Comparison of ENCODE assay signal across 21 cellular contexts in the genomic region with DNA sequence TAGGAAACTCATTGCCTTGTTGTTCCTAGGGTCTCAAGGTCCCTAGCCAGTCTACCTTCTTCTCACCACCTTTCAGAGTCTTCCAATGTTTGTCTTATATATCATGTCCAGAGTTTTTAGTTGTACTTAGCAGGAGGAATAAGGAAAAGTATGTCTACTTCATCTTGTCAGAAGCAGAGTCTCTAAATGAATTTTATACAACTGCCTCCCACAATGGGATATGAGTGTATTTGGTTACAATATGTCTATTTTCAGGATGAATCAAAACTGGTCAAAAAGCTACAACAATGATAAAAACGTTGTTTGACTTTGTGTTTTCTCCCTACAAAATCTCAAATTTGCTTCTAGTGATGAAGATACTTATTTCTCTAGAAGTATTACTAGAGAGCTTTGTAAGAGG. TPM values are rescaled to one million over a fixed set of nuclear protein-coding genes. Genes with fewer than 3 reads are reported as not detected.
DNase-seq lines count a peak whose midpoint lies in the region; ATAC-seq, FAIRE-seq and TF ChIP-seq lines count a peak whose summit lies in the region.
"Had no signal": no experiment of that assay in that cellular context is flagged by ENCODE, and none has a peak within 500 bp of the region (broad histone marks: within the 10 kb centered on the region; RNA-seq: fewer than 3 reads in every experiment).

No MANE protein-coding gene starts in this region.

- no peaks in the 10 kb centered on the region for H3K27me3 Mint-ChIP-seq in activated CD4-positive, alpha-beta T cell treated with anti-CD3 and anti-CD28 coated beads for 36 hours
- no peaks in the 10 kb centered on the region for H3K27me3 Mint-ChIP-seq in stimulated activated naive CD8-positive, alpha-beta T cell treated with anti-CD3 and anti-CD28 coated beads, Interleukin-15, Interleukin-2, amounts not matched to agents 100 ng/mL and 50 ng/mL, for 24 hours
- H3K27me3 Mint-ChIP-seq in stimulated activated naive CD8-positive, alpha-beta T cell treated with anti-CD3 and anti-CD28 coated beads, Interleukin-15, amount 100 ng/mL, for 72 hours = no peaks in the 10 kb centered on the region
- H3K27me3 Mint-ChIP-seq: CD4-positive, alpha-beta memory T cell had no signal

- intact Hi-C loops in activated CD4-positive, alpha-beta T cell treated with anti-CD3 and anti-CD28 coated beads for 36 hours (cut with DNase I, micrococcal nuclease) = no loop called here

- H3K56ac ChIP-seq in H1 (replicated peaks; ENCODE audit: insufficient read length, low read depth, low read length) = no peak overlapping the region

- no peak for TF ChIP-seq CTCF in H1 (IDR thresholded peaks at IDR 0.05; ENCODE audit: control extremely low read depth in 1 of 3, insufficient read depth in 1 of 3, low read depth in 1 of 3, low read length in 3 of 3)

- H3K23ac ChIP-seq in H1 (ENCODE audit: insufficient read length) = no peak overlapping the region

- no peak overlapping the region for H3K9ac ChIP-seq in H1 (replicated peaks in 1 of 4; ENCODE audit: extremely low read depth in 1 of 4, low read depth in 3 of 4, low read length in 3 of 4)

- H3K4me1 Mint-ChIP-seq in activated CD4-positive, alpha-beta T cell treated with anti-CD3 and anti-CD28 coated beads for 36 hours = peaks cover 48% of the 10 kb centered on the region
- peaks cover 55% of the 10 kb centered on the region for H3K4me1 Mint-ChIP-seq in stimulated activated naive CD8-positive, alpha-beta T cell treated with anti-CD3 and anti-CD28 coated beads, Interleukin-15, Interleukin-2, amounts not matched to agents 100 ng/mL and 50 ng/mL, for 24 hours (ENCODE audit: low read depth)
- H3K4me1 Mint-ChIP-seq in stimulated activated naive CD8-positive, alpha-beta T cell treated with anti-CD3 and anti-CD28 coated beads, Interleukin-15, amount 100 ng/mL, for 72 hours = peaks cover 31% of the 10 kb centered on the region

- POLR2A ChIA-PET in activated CD4-positive, alpha-beta T cell treated with anti-CD3 and anti-CD28 coated beads for 36 hours (lab: Charles Lee) = no interaction called here
- POLR2A ChIA-PET in H1 (lab: Charles Lee; ENCODE audit: partially characterized antibody) = interaction anchor here (0.6 kb wide), 1 partner anchor 31 kb away, joined by 3 read pairs; no protein-coding TSS in a partner anchor

- peaks cover 3% of the 10 kb centered on the region; the same call in 1 of the 2 replicates for H3K79me1 ChIP-seq in H1 (ENCODE audit: low read depth, low read length)

- no peaks in the 10 kb centered on the region for H3K23me2 ChIP-seq in H1 (ENCODE audit: low read depth, low read length)

- H3K27me3 ChIP-seq in H1 (replicated peaks in 1 of 4; ENCODE audit: control insufficient read depth in 3 of 4, extremely low read depth in 1 of 4, insufficient read depth in 3 of 4, low read length in 3 of 4) = no peaks in the 10 kb centered on the region
- H3K27me3 ChIP-seq: SJCRH30 had no signal

- no peak overlapping the region for H3K27ac ChIP-seq in H1 (ENCODE audit: low read depth, low read length)
- H3K27ac ChIP-seq: PC-9, SJCRH30 had no signal

- H4K91ac ChIP-seq in H1 (replicated peaks; ENCODE audit: insufficient read length, low read length) = no peak overlapping the region

- H2BK15ac ChIP-seq in H1 (ENCODE audit: low read length) = no peak overlapping the region

- H4K5ac ChIP-seq in H1 (ENCODE audit: insufficient read length, low read depth, low read length) = no peak overlapping the region

- H2AFZ ChIP-seq in H1 (ENCODE audit: low read length) = no peak overlapping the region
- H2AFZ ChIP-seq: PC-9 had no signal

- H3K14ac ChIP-seq in H1 (ENCODE audit: insufficient read length) = no peak overlapping the region

- H3K9me3 Mint-ChIP-seq in activated CD4-positive, alpha-beta T cell treated with anti-CD3 and anti-CD28 coated beads for 36 hours (ENCODE audit: low read depth) = peaks cover 10% of the 10 kb centered on the region
- H3K9me3 Mint-ChIP-seq in stimulated activated naive CD8-positive, alpha-beta T cell treated with anti-CD3 and anti-CD28 coated beads, Interleukin-15, Interleukin-2, amounts not matched to agents 100 ng/mL and 50 ng/mL, for 24 hours = peaks cover 13% of the 10 kb centered on the region
- H3K9me3 Mint-ChIP-seq in stimulated activated naive CD8-positive, alpha-beta T cell treated with anti-CD3 and anti-CD28 coated beads, Interleukin-15, amount 100 ng/mL, for 72 hours = peaks cover 7 to 10% of the 10 kb centered on the region in 2 donors

- H3K9me3 ChIP-seq in H1 (ENCODE audit: insufficient read depth in 2 of 2, low read depth in 1 of 2, low read length in 1 of 2) = peaks cover 0 to 6% of the 10 kb centered on the region in 2 experiments; a peak in 1 of 4 replicates

- TF ChIP-seq POLR2A in H1 (IDR thresholded peaks at IDR 0.05; ENCODE audit: control extremely low read depth in 1 of 2, low read depth in 2 of 2, low read length in 2 of 2) = no peak

- H4K20me1 ChIP-seq in H1 (replicated peaks in 1 of 2; ENCODE audit: control insufficient read depth in 1 of 2, insufficient read depth in 2 of 2, low read length in 2 of 2) = peaks cover 0 to 8% of the 10 kb centered on the region in 2 experiments

- FAIRE-seq in H1 (lab: Jason Lieb, UNC) = peak; percentile 19

- H3K36me3 Mint-ChIP-seq in activated CD4-positive, alpha-beta T cell treated with anti-CD3 and anti-CD28 coated beads for 36 hours (ENCODE audit: low read depth) = peaks cover 48% of the 10 kb centered on the region
- H3K36me3 Mint-ChIP-seq in stimulated activated naive CD8-positive, alpha-beta T cell treated with anti-CD3 and anti-CD28 coated beads, Interleukin-15, Interleukin-2, amounts not matched to agents 100 ng/mL and 50 ng/mL, for 24 hours (ENCODE audit: low read depth) = peaks cover 75% of the 10 kb centered on the region

- H3K36me3 ChIP-seq in H1 (ENCODE audit: control insufficient read depth in 2 of 4, insufficient read depth in 4 of 4, low read length in 3 of 4) = peaks cover 0 to 11% (median 3%) of the 10 kb centered on the region in 4 experiments; a peak in 2 of 8 replicates

- H2BK120ac ChIP-seq in H1 (replicated peaks; ENCODE audit: low read depth, low read length) = no peak overlapping the region

- CTCF ChIA-PET in activated CD4-positive, alpha-beta T cell treated with anti-CD3 and anti-CD28 coated beads for 36 hours (lab: Charles Lee) = interaction anchor here (0.6 kb wide), 1 partner anchor 260 kb away, joined by 3 read pairs; no protein-coding TSS in a partner anchor
- CTCF ChIA-PET in H1 (lab: Charles Lee; ENCODE audit: partially characterized antibody) = interaction anchor here (0.8 kb wide), 1 partner anchor 243 kb away, joined by 3 read pairs; no protein-coding TSS in a partner anchor

- WGBS in H1 (ENCODE audit: extremely low coverage in 1 of 2, insufficient coverage in 1 of 2, insufficient read length in 1 of 2, insufficient replicate concordance in 2 of 2, low coverage in 1 of 2, low lambda C conversion rate in 2 of 2, missing lambda C conversion rate in 1 of 2), 2 experiments = 80% methylated on average over 1 of the region's 1 CpG; no CpG with 5 or more reads in 1 of the 2 experiments

- H3K4me3 Mint-ChIP-seq in activated CD4-positive, alpha-beta T cell treated with anti-CD3 and anti-CD28 coated beads for 36 hours = no peak overlapping the region
- H3K4me3 Mint-ChIP-seq in stimulated activated naive CD8-positive, alpha-beta T cell treated with anti-CD3 and anti-CD28 coated beads, Interleukin-15, Interleukin-2, amounts not matched to agents 100 ng/mL and 50 ng/mL, for 24 hours = no peak overlapping the region
- no peak overlapping the region for H3K4me3 Mint-ChIP-seq in stimulated activated naive CD8-positive, alpha-beta T cell treated with anti-CD3 and anti-CD28 coated beads, Interleukin-15, amount 100 ng/mL, for 72 hours
- H3K4me3 Mint-ChIP-seq: CD4-positive, alpha-beta memory T cell had no signal

- no peak for DNase-seq in activated CD4-positive, alpha-beta T cell treated with anti-CD3 and anti-CD28 coated beads for 36 hours
- no peak for DNase-seq in activated CD4-positive, alpha-beta T cell treated with anti-CD3 and anti-CD28 coated beads, Interleukin-2, amount 50 U/mL, for 1 hour
- DNase-seq in stimulated activated naive CD8-positive, alpha-beta T cell treated with anti-CD3 and anti-CD28 coated beads, Interleukin-15, amount 100 ng/mL, for 72 hours = no peak
- no peak for DNase-seq in H1 (ENCODE audit: low read depth in 1 of 2, low spot score in 2 of 2)
- no peak for DNase-seq in GM19240 (ENCODE audit: insufficient read length, low spot score)
- DNase-seq: Calu3; CD4-positive, alpha-beta memory T cell; DMS53; KG1; NCI-H1048; NCI-H1436 treated with DMSO at 0.1 percent for 48 hours; NCI-H2081 treated with DMSO at 0.1 percent for 48 hours; NCI-H510A; PC-9; SJCRH30 had no signal

- H3K4me2 ChIP-seq in H1 (ENCODE audit: insufficient read depth in 1 of 2, low read depth in 2 of 2, low read length in 2 of 2) = no peak overlapping the region
- H3K4me2 ChIP-seq: PC-9 had no signal

- H3K18ac ChIP-seq in H1 (ENCODE audit: extremely low read depth, low read length) = no peak overlapping the region

- no peak overlapping the region for H2AK5ac ChIP-seq in H1 (ENCODE audit: low read depth, low read length)

- no peak overlapping the region for H2BK5ac ChIP-seq in H1 (ENCODE audit: low read depth, low read length)

- no peak for TF ChIP-seq EP300 in H1 (IDR thresholded peaks at IDR 0.05; ENCODE audit: borderline replicate concordance in 1 of 2, low read depth in 2 of 2, low read length in 2 of 2)

- H2BK12ac ChIP-seq in H1 (ENCODE audit: low read depth, low read length) = no peak overlapping the region

- H3K4me1 ChIP-seq in H1 (replicated peaks in 1 of 4; ENCODE audit: control insufficient read depth in 3 of 4, insufficient read depth in 4 of 4, low read length in 3 of 4) = no peaks in the 10 kb centered on the region
- H3K4me1 ChIP-seq: SJCRH30 had no signal

- H3K4ac ChIP-seq in H1 (replicated peaks; ENCODE audit: insufficient read length, low read depth, low read length) = no peak overlapping the region

- ATAC-seq in activated CD4-positive, alpha-beta T cell treated with anti-CD3 and anti-CD28 coated beads for 36 hours = peak; percentile 39
- no peak for ATAC-seq in stimulated activated naive CD8-positive, alpha-beta T cell treated with anti-CD3 and anti-CD28 coated beads, Interleukin-15, amount 100 ng/mL, for 72 hours
- ATAC-seq in GM19328 (IDR thresholded peaks at IDR 0.05; ENCODE audit: unreplicated experiment) (no peak), HG02884 (IDR thresholded peaks at IDR 0.05; ENCODE audit: unreplicated experiment) (no peak)

- no peak overlapping the region for H3K4me3 ChIP-seq in H1 (ENCODE audit: extremely low read depth in 1 of 4, insufficient read depth in 2 of 4, low read depth in 3 of 4, low read length in 4 of 4)
- H3K4me3 ChIP-seq: PC-9, SJCRH30 had no signal

- no peak for TF ChIP-seq RAD21 in H1 (IDR thresholded peaks at IDR 0.05 in 1 of 2, conservative IDR thresholded peaks at IDR 0.05 in 1 of 2; ENCODE audit: low read depth in 2 of 2, low read length in 2 of 2)

- H2BK20ac ChIP-seq in H1 (ENCODE audit: low read length) = no peak overlapping the region

- no peak overlapping the region for H4K8ac ChIP-seq in H1 (ENCODE audit: extremely low read depth, insufficient read depth, low read length)

- H3K79me2 ChIP-seq in H1 (ENCODE audit: control insufficient read depth in 1 of 2, insufficient read depth in 2 of 2, low read length in 2 of 2) = peaks cover 0 to 77% of the 10 kb centered on the region in 2 experiments; a peak in 2 of 4 replicates

- H3K27ac Mint-ChIP-seq in activated CD4-positive, alpha-beta T cell treated with anti-CD3 and anti-CD28 coated beads for 36 hours = peak overlapping the region; percentile 22
- peak overlapping the region; percentile 13 for H3K27ac Mint-ChIP-seq in stimulated activated naive CD8-positive, alpha-beta T cell treated with anti-CD3 and anti-CD28 coated beads, Interleukin-15, Interleukin-2, amounts not matched to agents 100 ng/mL and 50 ng/mL, for 24 hours
- H3K27ac Mint-ChIP-seq in stimulated activated naive CD8-positive, alpha-beta T cell treated with anti-CD3 and anti-CD28 coated beads, Interleukin-15, amount 100 ng/mL, for 72 hours = no peak overlapping the region

RNA-seq across cellular contexts. Expression of a gene that starts 7.0 kb away (rescaled TPM):
- 100 to 1,000 TPM; 150 to 152 TPM for total RNA-seq in activated CD4-positive, alpha-beta T cell treated with anti-CD3 and anti-CD28 coated beads for 36 hours
- total RNA-seq in H1 (2021; fragmentation: NEBNext Ultra II Directional; extraction: Animal tissue kit (Norgen Biotek cat#: 25700)) = 161 and 170 TPM in 2 replicates
- 52.8 and 104 TPM in 2 replicates for polyA plus RNA-seq in H1 (2011; rRNA removed)
- 99.7 TPM for polyA plus RNA-seq in H1 (2011; cell fraction: cytosol; rRNA removed)
- 26.5 TPM for polyA plus RNA-seq in H1 (2011; cell fraction: nucleus; rRNA removed)
- 89.2 to 156 TPM (median 95.2 TPM) in 4 replicates for polyA plus RNA-seq in H1 (2012, experiment 1 of 2)
- polyA plus RNA-seq in H1 (2012, experiment 2 of 2) = 28.9 TPM
- polyA plus RNA-seq in H1 (2013, experiment 1 of 2) = 185 TPM
- 191 TPM for polyA plus RNA-seq in H1 (2013, experiment 2 of 2)
- polyA minus RNA-seq in H1 (2011; rRNA and poly(A)+ RNA removed) = 40.6 and 63.9 TPM in 2 replicates
- polyA minus RNA-seq in H1 (2011; cell fraction: cytosol; rRNA and poly(A)+ RNA removed) = 49.9 TPM
- 22.1 TPM for polyA minus RNA-seq in H1 (2011; cell fraction: nucleus; rRNA and poly(A)+ RNA removed)

RNA-seq across cellular contexts. Expression of a gene that starts 19.2 kb away (rescaled TPM):
- under 1 TPM in 1 of 2 experiments, not detected in 1; 0.02 TPM for total RNA-seq in activated CD4-positive, alpha-beta T cell treated with anti-CD3 and anti-CD28 coated beads for 36 hours
- not detected in 2 replicates for total RNA-seq in H1 (2021; fragmentation: NEBNext Ultra II Directional; extraction: Animal tissue kit (Norgen Biotek cat#: 25700))
- under 0.01 TPM in 1 of 2 replicates, not detected in the other for polyA plus RNA-seq in H1 (2011; rRNA removed)
- not detected for polyA plus RNA-seq in H1 (2011; cell fraction: cytosol; rRNA removed)
- polyA plus RNA-seq in H1 (2011; cell fraction: nucleus; rRNA removed) = not detected
- polyA plus RNA-seq in H1 (2012, experiment 1 of 2) = not detected in 4 replicates
- not detected for polyA plus RNA-seq in H1 (2012, experiment 2 of 2)
- 0.02 TPM for polyA plus RNA-seq in H1 (2013, experiment 1 of 2)
- polyA plus RNA-seq in H1 (2013, experiment 2 of 2) = 0.02 TPM
- 0.02 and 0.25 TPM in 2 replicates for polyA minus RNA-seq in H1 (2011; rRNA and poly(A)+ RNA removed)
- polyA minus RNA-seq in H1 (2011; cell fraction: cytosol; rRNA and poly(A)+ RNA removed) = not detected
- polyA minus RNA-seq in H1 (2011; cell fraction: nucleus; rRNA and poly(A)+ RNA removed) = under 0.01 TPM
- total RNA-seq: A172, M059J, PC-9 had no signal
- polyA plus RNA-seq: BJ had no signal

RNA-seq across cellular contexts. Expression of a gene that starts 56.2 kb away (rescaled TPM):
- total RNA-seq in activated CD4-positive, alpha-beta T cell treated with anti-CD3 and anti-CD28 coated beads for 36 hours = 10 to 100 TPM in 1 of 2 experiments, 1 to 10 TPM in 1; 8.2 to 12.2 TPM
- 4.1 and 5.3 TPM in 2 replicates for total RNA-seq in H1 (2021; fragmentation: NEBNext Ultra II Directional; extraction: Animal tissue kit (Norgen Biotek cat#: 25700))
- polyA plus RNA-seq in H1 (2011; rRNA removed) = 0.92 and 1.0 TPM in 2 replicates
- 0.97 TPM for polyA plus RNA-seq in H1 (2011; cell fraction: cytosol; rRNA removed)
- polyA plus RNA-seq in H1 (2011; cell fraction: nucleus; rRNA removed) = 1.6 TPM
- polyA plus RNA-seq in H1 (2012, experiment 1 of 2) = 1.4 to 2.2 TPM (median 1.7 TPM) in 4 replicates
- polyA plus RNA-seq in H1 (2012, experiment 2 of 2) = 0.41 TPM
- polyA plus RNA-seq in H1 (2013, experiment 1 of 2) = 0.83 TPM
- 0.81 TPM for polyA plus RNA-seq in H1 (2013, experiment 2 of 2)
- polyA minus RNA-seq in H1 (2011; rRNA and poly(A)+ RNA removed) = 14.9 and 16.3 TPM in 2 replicates
- polyA minus RNA-seq in H1 (2011; cell fraction: cytosol; rRNA and poly(A)+ RNA removed) = 1.3 TPM
- 39.9 TPM for polyA minus RNA-seq in H1 (2011; cell fraction: nucleus; rRNA and poly(A)+ RNA removed)

Comparison
In these comparisons a context has a peak if more than half of its experiments do, and no peak if none do; other contexts are left out.
1. H3K27ac Mint-ChIP-seq: peak in activated CD4-positive, alpha-beta T cell treated with anti-CD3 and anti-CD28 coated beads for 36 hours (single experiment) and stimulated activated naive CD8-positive, alpha-beta T cell treated with anti-CD3 and anti-CD28 coated beads, Interleukin-15, Interleukin-2, amounts not matched to agents 100 ng/mL and 50 ng/mL, for 24 hours (single experiment); none in stimulated activated naive CD8-positive, alpha-beta T cell treated with anti-CD3 and anti-CD28 coated beads, Interleukin-15, amount 100 ng/mL, for 72 hours (0 of 2).